9 cellular contexts compared by ENCODE assay signal in the genomic region with DNA sequence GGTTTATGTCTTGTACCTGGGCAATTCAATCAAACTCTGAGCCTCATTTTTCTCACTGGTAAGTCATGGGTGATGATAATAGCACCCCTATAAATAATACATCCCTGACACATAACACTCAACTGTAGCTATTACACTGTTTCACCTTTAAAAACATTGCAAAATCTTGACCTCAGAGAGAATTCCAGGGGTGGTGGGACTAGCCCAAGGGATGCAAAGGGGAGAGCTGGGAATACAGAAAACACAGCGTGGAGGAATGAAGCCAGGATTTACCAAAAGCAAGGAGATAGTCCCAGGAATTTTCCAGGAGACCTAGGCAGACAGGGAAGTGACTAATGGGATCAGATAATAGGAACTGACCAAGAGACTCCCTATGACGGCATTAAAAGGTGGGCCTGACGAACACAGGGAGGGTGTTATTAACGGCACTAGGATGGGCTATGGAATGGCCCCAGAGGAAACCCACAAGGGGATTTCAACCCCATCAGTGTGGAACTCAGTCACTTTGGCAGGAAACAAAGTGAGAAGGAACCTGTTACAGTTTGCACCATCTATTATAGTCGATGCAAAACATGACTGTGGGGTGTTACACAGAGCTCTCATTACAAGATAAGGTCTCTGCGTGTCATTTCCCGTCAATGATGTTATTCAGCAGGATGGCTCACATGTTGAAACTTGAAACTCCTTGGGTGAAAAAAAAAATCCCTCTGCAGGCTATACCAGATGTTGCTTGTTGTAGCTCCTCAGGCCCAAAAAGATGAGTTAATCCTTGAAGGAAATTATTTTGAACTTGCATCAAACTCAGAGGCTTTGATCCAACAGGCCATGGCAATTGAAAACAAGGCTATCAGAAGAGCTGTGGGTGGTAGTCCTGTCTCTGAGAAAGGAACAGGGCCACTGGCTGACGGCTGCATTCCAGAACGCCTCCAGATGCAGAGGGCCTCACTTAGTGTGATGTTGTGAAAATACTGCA. TPM values are rescaled to one million over a fixed set of nuclear protein-coding genes. Genes with fewer than 3 reads are reported as not detected.
DNase-seq lines count a peak whose midpoint lies in the region; ATAC-seq, FAIRE-seq and TF ChIP-seq lines count a peak whose summit lies in the region.
"Had no signal": no experiment of that assay in that cellular context is flagged by ENCODE, and none has a peak within 500 bp of the region (broad histone marks: within the 10 kb centered on the region; RNA-seq: fewer than 3 reads in every experiment).

No MANE protein-coding gene starts in this region.

- DNase-seq in Right ventricle myocardium inferior (ENCODE audit: missing footprints): peak; percentile 79
- no peak for DNase-seq in cardiac septum (ENCODE audit: low spot score)
- peak; percentile 3 to 56 for DNase-seq in SJCRH30
- DNase-seq in stimulated activated naive B cell treated with anti-CD40 and anti-IgM and Interleukin-4, amounts not matched to agents 10 μg/mL and 1 μg/mL and 100 μg/mL, for 72 hours: peak; percentile 45
- DNase-seq in D721Med (ENCODE audit: insufficient read length, low spot score): no peak
- no peak for DNase-seq in NCI-H1694 treated with DMSO at 0.1 percent for 48 hours (lab: John Stamatoyannopoulos, UW)

- H3K4me3 Mint-ChIP-seq in stimulated activated naive B cell treated with anti-CD40 and anti-IgM and Interleukin-4, amounts not matched to agents 10 μg/mL and 1 μg/mL and 100 μg/mL, for 72 hours: peak overlapping the region; percentile 3 to 42

- WGBS in gastroesophageal sphincter (ENCODE audit: low coverage in 1 of 2), 2 donors: 20 to 38% methylated on average over 8 of the region's 9 CpGs

- H3K4me1 ChIP-seq in SJCRH30 (peaks cover 5% of the 10 kb centered on the region; the same call in 1 of the 2 replicates), gastroesophageal sphincter (peaks cover 0 to 12% (median 0%) of the 10 kb centered on the region in 3 donors)

- TF ChIP-seq CTCF in gastroesophageal sphincter (IDR thresholded peaks at IDR 0.05) (peak in 1 of 4 experiments; percentile 14), D721Med (IDR thresholded peaks at IDR 0.05; ENCODE audit: insufficient read depth, missing control alignments) (no peak)

- H3K36me3 Mint-ChIP-seq in stimulated activated naive B cell treated with anti-CD40 and anti-IgM and Interleukin-4, amounts not matched to agents 10 μg/mL and 1 μg/mL and 100 μg/mL, for 72 hours: peaks cover 0 to 3% of the 10 kb centered on the region in 2 donors

- H3K4me1 Mint-ChIP-seq in stimulated activated naive B cell treated with anti-CD40 and anti-IgM and Interleukin-4, amounts not matched to agents 10 μg/mL and 1 μg/mL and 100 μg/mL, for 72 hours: peaks cover 64 to 96% of the 10 kb centered on the region in 2 donors

- FAIRE-seq in D721Med (lab: Jason Lieb, UNC): no peak
- FAIRE-seq: colon had no signal

- TF ChIP-seq POLR2A in gastroesophageal sphincter (IDR thresholded peaks at IDR 0.05): no peak

- peak; percentile 90 for ATAC-seq in Right ventricle myocardium inferior
- peak; percentile 71 for ATAC-seq in HG02938 (IDR thresholded peaks at IDR 0.05; ENCODE audit: unreplicated experiment)
- peak; percentile 83 for ATAC-seq in gastroesophageal sphincter
- ATAC-seq in stimulated activated naive B cell treated with anti-CD40 and anti-IgM and Interleukin-4, amounts not matched to agents 10 μg/mL and 1 μg/mL and 100 μg/mL, for 72 hours (replicated peaks): peak; percentile 75 to 79

- intact Hi-C loops in Right ventricle myocardium inferior (cut with DNase I) (loop anchor here (5.0 kb wide), 3 partner anchors 546 to 1611 kb away; a partner anchor contains a TSS), cardiac septum (cut with DNase I) (loop anchor here (2.0 to 5.0 kb wide), 2 partner anchors 546 to 821 kb away; a partner anchor contains a TSS)

- no peaks in the 10 kb centered on the region for H3K9me3 ChIP-seq in SJCRH30 (replicated peaks)
- H3K9me3 ChIP-seq in gastroesophageal sphincter: no peaks in the 10 kb centered on the region

- H3K27ac ChIP-seq in SJCRH30: no peak overlapping the region
- peak overlapping the region in 3 of 4 donors; percentile 50 to 69 (median 57) for H3K27ac ChIP-seq in gastroesophageal sphincter

- H3K9me3 Mint-ChIP-seq in stimulated activated naive B cell treated with anti-CD40 and anti-IgM and Interleukin-4, amounts not matched to agents 10 μg/mL and 1 μg/mL and 100 μg/mL, for 72 hours: no peaks in the 10 kb centered on the region

- H3K27ac Mint-ChIP-seq in stimulated activated naive B cell treated with anti-CD40 and anti-IgM and Interleukin-4, amounts not matched to agents 10 μg/mL and 1 μg/mL and 100 μg/mL, for 72 hours: peak overlapping the region; percentile 85

- no peaks in the 10 kb centered on the region for H3K27me3 Mint-ChIP-seq in stimulated activated naive B cell treated with anti-CD40 and anti-IgM and Interleukin-4, amounts not matched to agents 10 μg/mL and 1 μg/mL and 100 μg/mL, for 72 hours

- TF ChIP-seq EP300 in gastroesophageal sphincter (IDR thresholded peaks at IDR 0.05): no peak

- H3K4me3 ChIP-seq in SJCRH30: no peak overlapping the region
- H3K4me3 ChIP-seq in gastroesophageal sphincter: no peak overlapping the region

- H3K36me3 ChIP-seq in SJCRH30 (no peaks in the 10 kb centered on the region), gastroesophageal sphincter (no peaks in the 10 kb centered on the region)

- H3K27me3 ChIP-seq in SJCRH30 (no peaks in the 10 kb centered on the region), gastroesophageal sphincter (no peaks in the 10 kb centered on the region)

RNA-seq across cellular contexts. Expression of a gene that starts 58.7 kb away (rescaled TPM):
- 6.2 TPM for total RNA-seq in Right ventricle myocardium inferior
- 5.4 TPM for total RNA-seq in cardiac septum
- total RNA-seq in SJCRH30 (2014; rRNA removed; shearing (Covaris generic)): 0.08 and 0.12 TPM in 2 replicates
- total RNA-seq in gastroesophageal sphincter: 10 to 100 TPM; 13.2 to 29.1 (median 21.2) TPM

Comparison
In these comparisons a context has a peak if more than half of its experiments do, and no peak if none do; other contexts are left out.
1. DNase-seq: peak in Right ventricle myocardium inferior (single experiment), SJCRH30 (2 of 2) and stimulated activated naive B cell treated with anti-CD40 and anti-IgM and Interleukin-4, amounts not matched to agents 10 μg/mL and 1 μg/mL and 100 μg/mL, for 72 hours (single experiment); none in cardiac septum (single experiment), D721Med (single experiment) and NCI-H1694 treated with DMSO at 0.1 percent for 48 hours (single experiment).
2. Peak in every context shown above with its lines, with median percentiles within 50 percentile points of each other: ATAC-seq.